ENCODE assay signal across 8 cellular contexts in genomic region chr2:189440644-189440946, GRCh38. TPM values are rescaled to one million over a fixed set of nuclear protein-coding genes. Genes with fewer than 3 reads are reported as not detected.
A peak's percentile ranks its signal among the peaks of the same experiment; 100 is the strongest.
DNase-seq lines count a peak whose midpoint lies in the region; ATAC-seq and TF ChIP-seq lines count a peak whose summit lies in the region.

No MANE protein-coding gene starts in this region.

- no peaks in the 10 kb centered on the region for H3K9me2 ChIP-seq in SU-DHL-6 (replicated peaks; ENCODE audit: insufficient read depth, low read length)

- peaks cover 43% of the 10 kb centered on the region for H3K79me2 ChIP-seq in SU-DHL-6 (ENCODE audit: insufficient read depth, low read length)

- H3K4me1 ChIP-seq in gastrocnemius medialis: peaks cover 23 to 25% of the 10 kb centered on the region in 2 donors

- peak; percentile 12 for ATAC-seq in GM18520 (IDR thresholded peaks at IDR 0.05; ENCODE audit: unreplicated experiment)
- peak; percentile 28 for ATAC-seq in HG02798 (IDR thresholded peaks at IDR 0.05; ENCODE audit: poor library complexity, unreplicated experiment)
- ATAC-seq in Right ventricle myocardium superior (ENCODE audit: poor library complexity): peak; percentile 67
- ATAC-seq in gastrocnemius medialis: peak; percentile 66 to 68

- H3K27me3 ChIP-seq in SU-DHL-6 (ENCODE audit: low read length): no peaks in the 10 kb centered on the region
- no peaks in the 10 kb centered on the region for H3K27me3 ChIP-seq in gastrocnemius medialis

- peak overlapping the region; percentile 72 for H3K27ac ChIP-seq in SU-DHL-6 (ENCODE audit: low read depth, low read length)
- peak overlapping the region; percentile 89 to 92 (median 90) for H3K27ac ChIP-seq in gastrocnemius medialis

- DNase-seq in Right ventricle myocardium superior: peak; percentile 46
- DNase-seq in gastrocnemius medialis: no peak
- DNase-seq in NCI-H1048 (lab: John Stamatoyannopoulos, UW): no peak
- no peak for DNase-seq in NCI-H1092 treated with DMSO at 0.1 percent for 48 hours (lab: John Stamatoyannopoulos, UW)
- no peak for DNase-seq in kidney glomerular epithelial cell (lab: John Stamatoyannopoulos, UW)

- H3K36me3 ChIP-seq in SU-DHL-6 (ENCODE audit: low read length) (peaks cover 5% of the 10 kb centered on the region), gastrocnemius medialis (no peaks in the 10 kb centered on the region)

- intact Hi-C loops in Right ventricle myocardium superior (cut with DNase I): no loop called here
- intact Hi-C loops in gastrocnemius medialis (cut with DNase I; ENCODE audit: low total_unique reads): loop anchor here (5.0 kb wide), 2 partner anchors 142 to 342 kb away; partner anchors contain the start of genes ORMDL1, PMS1 and SLC40A1

- H3K4me2 ChIP-seq in SU-DHL-6 (ENCODE audit: low read depth, low read length, poor library complexity, severe bottlenecking): peak overlapping the region; percentile 83

- H3K9ac ChIP-seq in SU-DHL-6 (ENCODE audit: low read length): peak overlapping the region; percentile 91

- in situ Hi-C loops in gastrocnemius medialis (cut with MboI; ENCODE audit: low sequenced_read_pairs in 4 of 4): no loop called here

- 0 out of 2 replicates have a peak, but pooled peaks cover 5% of the 10 kb centered on the region for H4K20me1 ChIP-seq in SU-DHL-6 (ENCODE audit: low read depth, low read length)

- no peak for TF ChIP-seq CTCF in SU-DHL-6 (IDR thresholded peaks at IDR 0.05; ENCODE audit: insufficient read depth, low read length, poor library complexity, severe bottlenecking)
- TF ChIP-seq CTCF in gastrocnemius medialis (IDR thresholded peaks at IDR 0.05 in 4 of 5, conservative IDR thresholded peaks at IDR 0.05 in 1 of 5): no peak

- H3F3A ChIP-seq in SU-DHL-6 (ENCODE audit: insufficient read depth): 0 out of 2 replicates have a peak, but pooled peaks cover 6% of the 10 kb centered on the region

- no peaks in the 10 kb centered on the region for H3K9me3 ChIP-seq in SU-DHL-6 (ENCODE audit: insufficient read depth, low read length)
- H3K9me3 ChIP-seq in gastrocnemius medialis: no peaks in the 10 kb centered on the region

- H3K4me3 ChIP-seq in SU-DHL-6 (ENCODE audit: insufficient read depth, low read length, poor library complexity, severe bottlenecking) (peak overlapping the region; percentile 100), gastrocnemius medialis (peak overlapping the region; percentile 66 to 95 (median 75))

- peak overlapping the region; percentile 86 for H2AFZ ChIP-seq in SU-DHL-6 (ENCODE audit: low read depth, low read length, severe bottlenecking)

- TF ChIP-seq POLR2A in gastrocnemius medialis (IDR thresholded peaks at IDR 0.05): no peak

RNA-seq across cellular contexts. Expression of gene WDR75, which starts 0.7 kb away (rescaled TPM):
- total RNA-seq in Right ventricle myocardium superior (15.0 TPM), gastrocnemius medialis (10 to 100 TPM; 14.0 to 21.4 (median 16.7) TPM)

Comparison
In these comparisons a context has a peak if more than half of its experiments do, and no peak if none do; other contexts are left out.
1. ATAC-seq: peak in every context shown above with its lines; median percentile 67 in Right ventricle myocardium superior; 67 in gastrocnemius medialis; 28 in HG02798; 12 in GM18520.